In the genomic region with DNA sequence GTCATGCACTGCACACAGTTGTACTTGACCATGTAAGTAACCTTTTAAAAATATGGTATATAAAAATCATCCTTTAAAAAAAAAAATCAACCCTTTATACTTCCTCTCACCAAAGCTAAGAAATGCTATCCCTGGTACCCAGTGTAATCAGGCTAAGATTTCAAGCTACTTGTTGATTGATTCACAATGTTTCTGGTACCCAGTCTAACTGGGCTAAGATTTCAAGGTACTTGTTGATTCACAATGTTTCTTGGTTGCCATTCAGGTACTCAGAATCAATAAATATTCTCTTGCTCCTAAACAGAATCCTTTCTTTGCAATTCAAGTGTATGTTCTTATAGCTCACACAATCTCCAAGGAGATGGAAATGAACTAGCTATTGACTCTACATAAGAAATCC, we compare ENCODE assay signal across 23 cellular contexts.
"Had no signal": no experiment of that assay in that cellular context is flagged by ENCODE, and none has a peak within 500 bp of the region (broad histone marks: within the 10 kb centered on the region; RNA-seq: fewer than 3 reads in every experiment).

No MANE protein-coding gene starts in this region.

- H3K4me1 ChIP-seq: left lung, lower lobe of right lung had no signal

- H3K36me3 ChIP-seq: gastrocnemius medialis, left lung had no signal

- H3K27ac ChIP-seq: coronary artery, dorsolateral prefrontal cortex, epithelial cell of prostate, esophagus squamous epithelium, gastrocnemius medialis, heart right ventricle, left lung, lower lobe of right lung had no signal

- H3K27me3 ChIP-seq: dorsolateral prefrontal cortex, esophagus squamous epithelium, gastrocnemius medialis, heart right ventricle, left lung had no signal

- DNase-seq: dermis blood vessel endothelial cell; dorsolateral prefrontal cortex; effector CD4-positive, alpha-beta T cell; effector memory CD4-positive, alpha-beta T cell; erythroblast; esophagus squamous epithelium; foreskin fibroblast; foreskin melanocyte; gastrocnemius medialis; glutamatergic neuron; head of caudate nucleus; heart right ventricle; hippocampal formation; left cardiac atrium; left lung; left ventricle myocardium superior; lower lobe of right lung; mesenchymal stem cell; mucosa of descending colon; naive B cell had no signal

- FAIRE-seq: islet of Langerhans had no signal

- H3K9me3 ChIP-seq: esophagus squamous epithelium, gastrocnemius medialis, heart right ventricle, left lung, lower lobe of right lung, mucosa of descending colon had no signal

- H3K4me3 ChIP-seq: coronary artery, dorsolateral prefrontal cortex, esophagus squamous epithelium, gastrocnemius medialis, heart right ventricle, left lung, lower lobe of right lung, mucosa of descending colon had no signal
